10 cellular contexts compared by ENCODE assay signal in genomic region chr12:92583910-92584309, GRCh38.
"Had no signal": no experiment of that assay in that cellular context is flagged by ENCODE, and none has a peak within 500 bp of the region (broad histone marks: within the 10 kb centered on the region; RNA-seq: fewer than 3 reads in every experiment).

No MANE protein-coding gene starts in this region.

- H3K27ac ChIP-seq: GM23248 had no signal

- H3K27ac Mint-ChIP-seq: H9, HFFc6 had no signal

- H3K4me3 ChIP-seq: GM23248, HAP-1 had no signal

- H3K36me3 ChIP-seq: HAP-1 had no signal

- ATAC-seq: HCT116 had no signal

- DNase-seq: GM23248, GOT3, H7, H9, HCEC 1CT, HFFc6 had no signal

- H3K4me3 Mint-ChIP-seq: H9, HFFc6 had no signal

- H3K9me3 ChIP-seq: HAP-1 had no signal

- H3K9ac ChIP-seq: GM23248 had no signal

- H3K4me1 ChIP-seq: HAP-1 had no signal

- FAIRE-seq: H1, H54 had no signal

- H2AFZ ChIP-seq: GM23248 had no signal
